14 cellular contexts compared by ENCODE assay signal in the genomic region with DNA sequence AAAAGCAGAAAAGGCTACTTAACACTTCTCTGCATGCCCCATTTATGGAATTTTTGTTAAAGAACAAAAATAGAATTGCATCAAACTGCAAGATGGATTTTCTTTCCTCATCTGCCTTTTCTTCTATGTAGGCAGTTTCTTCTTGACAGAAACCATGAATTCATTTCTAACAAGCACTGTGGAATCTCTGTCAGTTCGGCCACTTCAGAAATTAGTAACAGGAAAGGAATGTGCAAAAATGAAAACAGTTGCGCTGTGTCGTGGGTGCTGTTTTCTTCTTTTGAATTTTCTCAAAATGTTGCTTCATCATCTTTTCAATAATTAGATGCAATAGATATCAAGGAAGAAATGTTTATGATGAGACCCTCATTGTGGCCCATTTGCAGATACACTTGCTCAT.
A peak's percentile ranks its signal among the peaks of the same experiment; 100 is the strongest.
DNase-seq lines count a peak whose midpoint lies in the region; ATAC-seq and TF ChIP-seq lines count a peak whose summit lies in the region.
"Had no signal": no experiment of that assay in that cellular context is flagged by ENCODE, and none has a peak within 500 bp of the region (broad histone marks: within the 10 kb centered on the region; RNA-seq: fewer than 3 reads in every experiment).

No MANE protein-coding gene starts in this region.

- no peak overlapping the region for H3K4me3 Mint-ChIP-seq in neural progenitor cell

- TF ChIP-seq CTCF in mammary epithelial cell (conservative IDR thresholded peaks at IDR 0.05 in 1 of 2, IDR thresholded peaks at IDR 0.05 in 1 of 2; ENCODE audit: extremely low read depth in 1 of 2, insufficient read depth in 1 of 2, low read depth in 1 of 2, low read length in 2 of 2) (no peak), neural progenitor cell (IDR thresholded peaks at IDR 0.05) (no peak), suprapubic skin (IDR thresholded peaks at IDR 0.05) (no peak)

- no peaks in the 10 kb centered on the region for H3K79me2 ChIP-seq in mammary epithelial cell (ENCODE audit: insufficient read depth, low read length)
- H3K79me2 ChIP-seq in neural progenitor cell (ENCODE audit: low read depth), result no peaks in the 10 kb centered on the region

- DNase-seq in Daoy (ENCODE audit: low read depth), result peak; percentile 17
- DNase-seq in LHCN-M2 (ENCODE audit: low read depth), result peak; percentile 48
- no peak for DNase-seq in mammary epithelial cell
- no peak for DNase-seq in neural progenitor cell (ENCODE audit: low spot score)
- DNase-seq in suprapubic skin (ENCODE audit: low spot score in 2 of 2), result no peak
- no peak for DNase-seq in NCI-H1092 treated with DMSO at 0.1 percent for 48 hours (lab: John Stamatoyannopoulos, UW)
- DNase-seq: amygdala; COR-L47; effector memory CD4-positive, alpha-beta T cell; hypothalamus; lower lobe of right lung; NCI-H510A had no signal

- TF ChIP-seq EP300 in suprapubic skin (IDR thresholded peaks at IDR 0.05), result no peak

- H3K4me3 ChIP-seq in mammary epithelial cell (replicated peaks in 1 of 3; ENCODE audit: insufficient read depth in 1 of 3, low read depth in 2 of 3, low read length in 3 of 3), result no peak overlapping the region
- H3K4me3 ChIP-seq in neural progenitor cell, result no peak overlapping the region
- no peak overlapping the region for H3K4me3 ChIP-seq in suprapubic skin
- H3K4me3 ChIP-seq: lower lobe of right lung had no signal

- no peaks in the 10 kb centered on the region for H3F3A ChIP-seq in neural progenitor cell (ENCODE audit: low read depth)

- no peak overlapping the region for H2AFZ ChIP-seq in mammary epithelial cell (ENCODE audit: low read depth, low read length)
- peak overlapping the region; percentile 54 for H2AFZ ChIP-seq in neural progenitor cell (replicated peaks)

- H3K4me1 ChIP-seq in mammary epithelial cell (ENCODE audit: insufficient read depth, low read length) (no peaks in the 10 kb centered on the region), neural progenitor cell (no peaks in the 10 kb centered on the region), suprapubic skin (no peaks in the 10 kb centered on the region)
- H3K4me1 ChIP-seq: lower lobe of right lung had no signal

- in situ Hi-C loops in mammary epithelial cell (cut with MboI; ENCODE audit: low sequenced_read_pairs in 2 of 2), result no loop called here

- peak overlapping the region; percentile 38 for H3K4me2 ChIP-seq in mammary epithelial cell (ENCODE audit: insufficient read depth, low read depth, low read length)
- H3K4me2 ChIP-seq in neural progenitor cell, result no peak overlapping the region

- H4K20me1 ChIP-seq in mammary epithelial cell (ENCODE audit: insufficient read depth, low read length) (no peaks in the 10 kb centered on the region), neural progenitor cell (ENCODE audit: low read depth) (no peaks in the 10 kb centered on the region)

- H3K27ac Mint-ChIP-seq in neural progenitor cell, result no peak overlapping the region

- no peaks in the 10 kb centered on the region for H3K9me3 Mint-ChIP-seq in neural progenitor cell

- no peak overlapping the region for H3K27ac ChIP-seq in mammary epithelial cell (ENCODE audit: insufficient read depth, low read depth, low read length)
- H3K27ac ChIP-seq in neural progenitor cell, result no peak overlapping the region
- H3K27ac ChIP-seq in suprapubic skin, result no peak overlapping the region
- H3K27ac ChIP-seq: lower lobe of right lung, RWPE1 had no signal

- no peak for TF ChIP-seq POLR2A in suprapubic skin (IDR thresholded peaks at IDR 0.05)

- dilution Hi-C loops in mammary epithelial cell (cut with HindIII; ENCODE audit: low sequenced_read_pairs), result no loop called here

- peaks cover 2% of the 10 kb centered on the region for H3K27me3 ChIP-seq in mammary epithelial cell (ENCODE audit: insufficient read depth, low read length)
- no peaks in the 10 kb centered on the region for H3K27me3 ChIP-seq in neural progenitor cell
- H3K27me3 ChIP-seq in suprapubic skin, result peaks cover 46% of the 10 kb centered on the region

- no peak for ATAC-seq in HG03442 (IDR thresholded peaks at IDR 0.05; ENCODE audit: unreplicated experiment)
- ATAC-seq: lower lobe of right lung had no signal

- H3K4me1 Mint-ChIP-seq in neural progenitor cell, result peaks cover 4% of the 10 kb centered on the region

- H3K9ac ChIP-seq in mammary epithelial cell (ENCODE audit: insufficient read depth, low read length), result no peak overlapping the region
- H3K9ac ChIP-seq in neural progenitor cell, result no peak overlapping the region

- peaks cover 3% of the 10 kb centered on the region for H3K27me3 Mint-ChIP-seq in neural progenitor cell (ENCODE audit: insufficient read depth, low read depth)

- 52% methylated on average over 3 of the region's 3 CpGs for WGBS in mammary epithelial cell (ENCODE audit: low coverage, missing lambda C conversion rate)
- 23% methylated on average over 3 of the region's 3 CpGs for WGBS in suprapubic skin

- H3K9me3 ChIP-seq in mammary epithelial cell (replicated peaks; ENCODE audit: insufficient read depth, low read length), result no peaks in the 10 kb centered on the region
- H3K9me3 ChIP-seq in neural progenitor cell (ENCODE audit: low read depth), result no peaks in the 10 kb centered on the region
- H3K9me3 ChIP-seq in suprapubic skin, result no peaks in the 10 kb centered on the region
- H3K9me3 ChIP-seq: lower lobe of right lung had no signal

- CTCF ChIA-PET in mammary epithelial cell (lab: Charles Lee; ENCODE audit: low non-redundant PET), result no interaction called here

- H3K36me3 ChIP-seq in mammary epithelial cell (ENCODE audit: insufficient read depth, low read length) (no peaks in the 10 kb centered on the region), neural progenitor cell (no peaks in the 10 kb centered on the region), suprapubic skin (no peaks in the 10 kb centered on the region)
- H3K36me3 ChIP-seq: lower lobe of right lung had no signal

- BruUV-seq in mammary epithelial cell (replicated peaks; lab: Mats Ljungman, UMichigan), result no TSS peak

- intact Hi-C loops in mammary epithelial cell (cut with micrococcal nuclease), result no loop called here

- no peaks in the 10 kb centered on the region for H3K36me3 Mint-ChIP-seq in neural progenitor cell

Comparison
In these comparisons a context has a peak if more than half of its experiments do, and no peak if none do; other contexts are left out.
1. DNase-seq: peak in Daoy (single experiment) and LHCN-M2 (single experiment); none in mammary epithelial cell (single experiment), neural progenitor cell (single experiment), suprapubic skin (0 of 2) and NCI-H1092 treated with DMSO at 0.1 percent for 48 hours (single experiment).